8 cellular contexts compared by ENCODE assay signal in genomic region chr9:100011062-100011681, GRCh38.
DNase-seq lines count a peak whose midpoint lies in the region; ATAC-seq, FAIRE-seq and TF ChIP-seq lines count a peak whose summit lies in the region.

No MANE protein-coding gene starts in this region.

- TF ChIP-seq CTCF in GM06990 (IDR thresholded peaks at IDR 0.05; ENCODE audit: insufficient read depth, low read length, poor library complexity, severe bottlenecking): peak; percentile 53
- TF ChIP-seq CTCF in WI38 (IDR thresholded peaks at IDR 0.05; ENCODE audit: low read depth, low read length): peak; percentile 21; the same call in 1 of the 2 replicates

- DNase-seq in GM06990 (ENCODE audit: extremely low read depth, insufficient read length): peak; percentile 36
- peak; percentile 35 for DNase-seq in NCI-H2107 (lab: John Stamatoyannopoulos, UW)
- peak; percentile 43 for DNase-seq in foreskin melanocyte
- peak; percentile 12 for DNase-seq in smooth muscle cell of the brain vasculature (ENCODE audit: low read depth, low spot score)
- DNase-seq in NCI-H1436 treated with DMSO at 0.1 percent for 48 hours (lab: John Stamatoyannopoulos, UW): no peak

- H3K36me3 ChIP-seq in GM06990 (ENCODE audit: control insufficient read depth, insufficient read depth, low read length): peaks cover 5% of the 10 kb centered on the region

- no peaks in the 10 kb centered on the region for H3K27me3 ChIP-seq in GM06990 (replicated peaks; ENCODE audit: control insufficient read depth, insufficient read depth, low read length)

- FAIRE-seq in A204.1 (lab: Jason Lieb, UNC): peak; percentile 94

- H3K4me3 ChIP-seq in GM06990 (replicated peaks; ENCODE audit: low read depth, low read length): no peak overlapping the region
- H3K4me3 ChIP-seq in WI38 (ENCODE audit: low read depth, low read length): no peak overlapping the region

- ATAC-seq in GM18861 (IDR thresholded peaks at IDR 0.05; ENCODE audit: unreplicated experiment): no peak
